ENCODE assay signal across 9 cellular contexts in genomic region chr6:151240861-151241642, GRCh38. TPM values are rescaled to one million over a fixed set of nuclear protein-coding genes. Genes with fewer than 3 reads are reported as not detected.
DNase-seq lines count a peak whose midpoint lies in the region; ATAC-seq and TF ChIP-seq lines count a peak whose summit lies in the region.
"Had no signal": no experiment of that assay in that cellular context is flagged by ENCODE, and none has a peak within 500 bp of the region (broad histone marks: within the 10 kb centered on the region; RNA-seq: fewer than 3 reads in every experiment).

No MANE protein-coding gene starts in this region.

- peaks cover 0 to 23% of the 10 kb centered on the region in 2 experiments; a peak in 1 of 4 replicates for H3K36me3 ChIP-seq in HCT116 (ENCODE audit: control insufficient read depth in 1 of 2, insufficient read depth in 2 of 2, low read length in 2 of 2)
- H3K36me3 ChIP-seq in endodermal cell (ENCODE audit: control insufficient read depth, insufficient read depth, low read length), result no peaks in the 10 kb centered on the region
- no peaks in the 10 kb centered on the region for H3K36me3 ChIP-seq in mesenchymal stem cell (ENCODE audit: control insufficient read depth in 1 of 2, insufficient read depth in 2 of 2, low read depth in 1 of 2, low read length in 2 of 2)
- H3K36me3 ChIP-seq in thymus (ENCODE audit: control insufficient read depth, insufficient read depth), result no peaks in the 10 kb centered on the region
- H3K36me3 ChIP-seq: neutrophil had no signal

- H2AK5ac ChIP-seq in mesenchymal stem cell (ENCODE audit: low read length, severe bottlenecking), result no peak overlapping the region

- peak overlapping the region; percentile 71 for H4K91ac ChIP-seq in mesenchymal stem cell (ENCODE audit: low read length)

- H3K27ac Mint-ChIP-seq in T-cell (no peak overlapping the region), endodermal cell (no peak overlapping the region)

- in situ Hi-C loops in ACHN (cut with HindIII; ENCODE audit: low pct_ligation_motif_present, low pct_unique_long_range_greater_than_20kb, low sequenced_read_pairs), result no loop called here

- peak overlapping the region in 1 of 2 experiments; percentile 52 for H2BK12ac ChIP-seq in mesenchymal stem cell (ENCODE audit: low read length in 2 of 2)

- H3K4me2 ChIP-seq in HCT116 (ENCODE audit: low read length) (peak overlapping the region; percentile 62), mesenchymal stem cell (ENCODE audit: low read length, poor library complexity, severe bottlenecking) (peak overlapping the region; percentile 98)

- TF ChIP-seq CTCF in HCT116 (IDR thresholded peaks at IDR 0.05 in 2 of 3, conservative IDR thresholded peaks at IDR 0.05 in 1 of 3; ENCODE audit: borderline replicate concordance in 1 of 3, insufficient read depth in 1 of 3, low read depth in 2 of 3, low read length in 2 of 3) (no peak), endodermal cell (conservative IDR thresholded peaks at IDR 0.05) (no peak)

- DNase-seq in ACHN, result peak; percentile 58
- no peak for DNase-seq in HCT116 (ENCODE audit: low read depth, low spot score)
- DNase-seq in T-cell, result peak in 1 of 34 experiments; percentile 0
- DNase-seq in endodermal cell, result peak; percentile 82
- DNase-seq in mesenchymal stem cell, result peak; percentile 82

- no peak for TF ChIP-seq POLR2A in HCT116 (IDR thresholded peaks at IDR 0.05; ENCODE audit: borderline replicate concordance, extremely low read depth, insufficient read depth, insufficient read length)

- H4K20me1 ChIP-seq in HCT116 (ENCODE audit: insufficient read depth), result 0 out of 2 replicates have a peak, but pooled peaks cover 4% of the 10 kb centered on the region

- BruUV-seq in HCT116 (replicated peaks; lab: Mats Ljungman, UMichigan), result no TSS peak

- peaks cover 54% of the 10 kb centered on the region for H3K79me2 ChIP-seq in HCT116 (ENCODE audit: insufficient read depth, low read length)

- H3K4me1 Mint-ChIP-seq in T-cell, result peaks cover 0 to 18% (median 14%) of the 10 kb centered on the region in 3 donors
- peaks cover 24% of the 10 kb centered on the region for H3K4me1 Mint-ChIP-seq in endodermal cell

- H3K4ac ChIP-seq in mesenchymal stem cell (ENCODE audit: low read depth in 1 of 2, low read length in 2 of 2), result peak overlapping the region; percentile 46 to 91

- H3K9ac ChIP-seq in HCT116 (ENCODE audit: low read length) (peak overlapping the region; percentile 77), endodermal cell (ENCODE audit: extremely low read depth, low read length, poor library complexity, severe bottlenecking) (peak overlapping the region; percentile 42), mesenchymal stem cell (ENCODE audit: low read length) (peak overlapping the region; percentile 86)

- peaks cover 60 to 62% of the 10 kb centered on the region in 2 donors for H3K27me3 Mint-ChIP-seq in T-cell
- peaks cover 52% of the 10 kb centered on the region for H3K27me3 Mint-ChIP-seq in endodermal cell (ENCODE audit: insufficient read depth)

- H3K27ac ChIP-seq in HCT116 (ENCODE audit: low read depth, low read length) (peak overlapping the region; percentile 75), endodermal cell (ENCODE audit: low read depth, low read length) (peak overlapping the region; percentile 93), mesenchymal stem cell (ENCODE audit: low read length, poor library complexity, severe bottlenecking) (peak overlapping the region; percentile 65), thymus (ENCODE audit: low read depth) (peak overlapping the region; percentile 40)
- H3K27ac ChIP-seq: neutrophil had no signal

- H2BK5ac ChIP-seq in mesenchymal stem cell (ENCODE audit: low read depth, low read length, poor library complexity, severe bottlenecking), result peak overlapping the region; percentile 62

- H2BK120ac ChIP-seq in mesenchymal stem cell (ENCODE audit: low read depth, low read length), result peak overlapping the region; percentile 87

- intact Hi-C loops in HCT116 (cut with micrococcal nuclease), result loop anchor here (2.0 to 10.0 kb wide), 2 partner anchors 176 to 226 kb away; no protein-coding TSS in a partner anchor

- peak overlapping the region; percentile 94 to 99 for H3K18ac ChIP-seq in mesenchymal stem cell (ENCODE audit: low read depth in 1 of 2, low read length in 2 of 2)

- H2BK15ac ChIP-seq in mesenchymal stem cell (ENCODE audit: low read depth, poor library complexity, severe bottlenecking), result no peak overlapping the region

- no peak for TF ChIP-seq RAD21 in HCT116 (IDR thresholded peaks at IDR 0.05; ENCODE audit: low read depth)

- peak overlapping the region; percentile 39 to 72 (median 54) for H3K4me3 Mint-ChIP-seq in T-cell
- peak overlapping the region; percentile 79 for H3K4me3 Mint-ChIP-seq in endodermal cell

- H3K23ac ChIP-seq in mesenchymal stem cell (ENCODE audit: low read length in 2 of 2), result peak overlapping the region; percentile 70 to 95

- H3K79me1 ChIP-seq in mesenchymal stem cell (replicated peaks; ENCODE audit: low read length, poor library complexity, severe bottlenecking), result peaks cover 2% of the 10 kb centered on the region

- H3K4me1 ChIP-seq in HCT116 (ENCODE audit: control insufficient read depth in 1 of 2, insufficient read depth in 2 of 2, low read length in 2 of 2), result peaks cover 6 to 43% of the 10 kb centered on the region in 2 experiments; a peak in 3 of 4 replicates
- peaks cover 4% of the 10 kb centered on the region for H3K4me1 ChIP-seq in endodermal cell (ENCODE audit: control insufficient read depth, insufficient read depth, low read length)
- H3K4me1 ChIP-seq in mesenchymal stem cell (ENCODE audit: control insufficient read depth, insufficient read depth, low read depth, low read length), result peaks cover 8% of the 10 kb centered on the region
- H3K4me1 ChIP-seq in thymus (ENCODE audit: control insufficient read depth, insufficient read depth, low read length), result no peaks in the 10 kb centered on the region

- POLR2A ChIA-PET in HCT116 (lab: Charles Lee) (interaction anchor here (0.8 to 1.6 kb wide), 5 partner anchors 63 to 199 kb away, joined by 3 to 5 read pairs (median 3); no protein-coding TSS in a partner anchor), T-cell (lab: Charles Lee) (no interaction called here)

- H3K9me3 ChIP-seq in HCT116 (ENCODE audit: control insufficient read depth in 1 of 2, insufficient read depth in 1 of 2, low read depth in 1 of 2, low read length in 2 of 2), result no peaks in the 10 kb centered on the region
- no peaks in the 10 kb centered on the region for H3K9me3 ChIP-seq in endodermal cell (ENCODE audit: control insufficient read depth, low read length)
- H3K9me3 ChIP-seq in mesenchymal stem cell (ENCODE audit: control insufficient read depth, low read length), result no peaks in the 10 kb centered on the region
- no peaks in the 10 kb centered on the region for H3K9me3 ChIP-seq in thymus (ENCODE audit: control insufficient read depth)
- H3K9me3 ChIP-seq: neutrophil had no signal

- H3K27me3 ChIP-seq in HCT116 (ENCODE audit: insufficient read depth, low read length), result no peaks in the 10 kb centered on the region
- H3K27me3 ChIP-seq in endodermal cell (ENCODE audit: control insufficient read depth, insufficient read depth, low read length, poor library complexity, severe bottlenecking), result peaks cover 41% of the 10 kb centered on the region
- H3K27me3 ChIP-seq in mesenchymal stem cell (ENCODE audit: control insufficient read depth in 1 of 2, insufficient read depth in 1 of 2, low read length in 2 of 2), result no peaks in the 10 kb centered on the region
- peaks cover 46% of the 10 kb centered on the region for H3K27me3 ChIP-seq in thymus (ENCODE audit: control insufficient read depth, insufficient read depth)

- 1% methylated on average over 38 to 63 of the region's 63 CpGs for WGBS in endodermal cell (ENCODE audit: insufficient coverage in 1 of 2, insufficient read length in 1 of 2), 2 experiments
- WGBS in mesenchymal stem cell, result under 1% methylated on average over 63 of the region's 63 CpGs
- 3% methylated on average over 63 of the region's 63 CpGs for WGBS in thymus

- no peak overlapping the region for H4K8ac ChIP-seq in mesenchymal stem cell (ENCODE audit: low read length)

- H2AFZ ChIP-seq in HCT116 (ENCODE audit: low read depth, low read length, poor library complexity, severe bottlenecking), result no peak overlapping the region
- peak overlapping the region; percentile 85 for H2AFZ ChIP-seq in mesenchymal stem cell (ENCODE audit: low read depth, low read length)

- RAD21 ChIA-PET in HCT116 (lab: Charles Lee; ENCODE audit: low non-redundant PET in 1 of 2, low total read pairs in 2 of 2, uncharacterized antibody in 2 of 2, unreplicated experiment in 2 of 2), result interaction anchor here in 1 of 2 experiments (0.7 kb wide), 1 partner anchor 214 kb away, joined by 4 read pairs; no protein-coding TSS in a partner anchor

- CTCF ChIA-PET in HCT116 (lab: Charles Lee) (no interaction called here), T-cell (lab: Charles Lee) (interaction anchor here in 1 of 2 donors (0.5 kb wide), 1 partner anchor 12 kb away, joined by 4 read pairs; no protein-coding TSS in a partner anchor)

- ATAC-seq in HCT116 (peak; percentile 23), T-cell (replicated peaks in 1 of 4) (peak in 2 of 4 experiments; percentile 31 to 36), GM21528 (IDR thresholded peaks at IDR 0.05; ENCODE audit: low FRiP score, unreplicated experiment) (no peak), GM18861 (IDR thresholded peaks at IDR 0.05; ENCODE audit: unreplicated experiment) (no peak)

- peak overlapping the region in 1 of 2 experiments; percentile 95 for H3K14ac ChIP-seq in mesenchymal stem cell (ENCODE audit: low read length in 2 of 2)

- no peaks in the 10 kb centered on the region for H3K9me3 Mint-ChIP-seq in T-cell
- no peaks in the 10 kb centered on the region for H3K9me3 Mint-ChIP-seq in endodermal cell

- H3K36me3 Mint-ChIP-seq in T-cell, result no peaks in the 10 kb centered on the region
- no peaks in the 10 kb centered on the region for H3K36me3 Mint-ChIP-seq in endodermal cell (ENCODE audit: low read depth)

- peak overlapping the region; percentile 66 to 72 for H3K4me3 ChIP-seq in HCT116 (replicated peaks in 1 of 2; ENCODE audit: low read depth in 1 of 2, low read length in 2 of 2)
- H3K4me3 ChIP-seq in endodermal cell (ENCODE audit: low read length), result peak overlapping the region; percentile 90
- peak overlapping the region; percentile 89 to 92 for H3K4me3 ChIP-seq in mesenchymal stem cell (ENCODE audit: insufficient read depth in 1 of 2, low read depth in 1 of 2, low read length in 2 of 2)
- H3K4me3 ChIP-seq in thymus (ENCODE audit: low read length), result peak overlapping the region; percentile 51

- no peaks in the 10 kb centered on the region for H3K9me2 ChIP-seq in HCT116 (ENCODE audit: insufficient read depth)

TF ChIP-seq in HCT116, 20 proteins besides CTCF, POLR2A, EP300 and RAD21 (continues in another document):
- 0 out of 2 replicates have a peak, but pooled peaks have one; percentile 19 for TF ChIP-seq MAX (IDR thresholded peaks at IDR 0.05)

RNA-seq across cellular contexts. Expression of gene AKAP12, which starts 1.3 kb away (rescaled TPM):
- total RNA-seq in HCT116 (2021; ENCODE audit: unreplicated experiment), result 1,220 TPM
- polyA plus RNA-seq in HCT116 (2012), result 767 and 873 TPM in 2 replicates
- total RNA-seq in T-cell, result 1 to 10 TPM in 3 of 5 donors, under 1 TPM in 2; 0.16 to 1.8 (median 1.2) TPM
- total RNA-seq in endodermal cell, result 10 to 100 TPM; 27.3 to 33.3 TPM
- polyA plus RNA-seq in endodermal cell (2013, experiment 1 of 2), result 45.6 TPM
- polyA plus RNA-seq in endodermal cell (2013, experiment 2 of 2), result 52.5 TPM
- 62.5 TPM for polyA plus RNA-seq in mesenchymal stem cell (2013, experiment 1 of 2)
- polyA plus RNA-seq in mesenchymal stem cell (2013, experiment 2 of 2), result 58.1 TPM
- 4.3 TPM for polyA plus RNA-seq in thymus

Comparison
In these comparisons a context has a peak if more than half of its experiments do, and no peak if none do; other contexts are left out.
1. H3K27ac ChIP-seq: peak in every context shown above with its lines; median percentile 93 in endodermal cell; 75 in HCT116; 65 in mesenchymal stem cell; 40 in thymus.
2. RNA of gene AKAP12, which starts 1.3 kb away (total RNA-seq): 1,220 TPM in HCT116 (single experiment); 27.3 to 33.3 TPM in endodermal cell and 0.16 to 1.8 TPM in T-cell; every median in the first group is over 10 times any median in the second.
3. Peak in every context shown above with its lines, with median percentiles within 50 percentile points of each other: H3K4me3 ChIP-seq and H3K9ac ChIP-seq.